In genomic region chr9:124263158-124263557, GRCh38 we compare ENCODE assay signal across 17 cellular contexts. TPM values are rescaled to one million over a fixed set of nuclear protein-coding genes. Genes with fewer than 3 reads are reported as not detected.
DNase-seq lines count a peak whose midpoint lies in the region; ATAC-seq and TF ChIP-seq lines count a peak whose summit lies in the region.
"Had no signal": no experiment of that assay in that cellular context is flagged by ENCODE, and none has a peak within 500 bp of the region (broad histone marks: within the 10 kb centered on the region; RNA-seq: fewer than 3 reads in every experiment).

No MANE protein-coding gene starts in this region.

- H4K91ac ChIP-seq in trophoblast cell (ENCODE audit: low read depth, low read length): no peak overlapping the region

- TF ChIP-seq CTCF in CD14-positive monocyte (IDR thresholded peaks at IDR 0.05) (no peak), OCI-LY7 (conservative IDR thresholded peaks at IDR 0.05; ENCODE audit: low read length) (no peak), esophagus squamous epithelium (IDR thresholded peaks at IDR 0.05) (no peak)

- no peak overlapping the region for H3K14ac ChIP-seq in trophoblast cell (ENCODE audit: low read length)

- intact Hi-C loops in CD14-positive monocyte (cut with micrococcal nuclease): no loop called here
- intact Hi-C loops in OCI-LY7 (cut with micrococcal nuclease; ENCODE audit: unreplicated experiment): no loop called here
- intact Hi-C loops in esophagus squamous epithelium (cut with DNase I): no loop called here

- H2BK12ac ChIP-seq in trophoblast cell (ENCODE audit: low read length): no peak overlapping the region

- no peaks in the 10 kb centered on the region for H3K9me3 Mint-ChIP-seq in CD14-positive monocyte
- H3K9me3 Mint-ChIP-seq: activated naive CD4-positive, alpha-beta T cell treated with anti-CD3 and anti-CD28 coated beads, Interleukin-2, amount 50 U/mL, for 24 hours had no signal

- H3K27me3 Mint-ChIP-seq in CD14-positive monocyte (ENCODE audit: low read depth in 3 of 3): peaks cover 0 to 2% (median 2%) of the 10 kb centered on the region in 3 donors

- POLR2A ChIA-PET in OCI-LY7 (lab: Charles Lee): no interaction called here
- POLR2A ChIA-PET in HEK293T (lab: Yijun Ruan, JAX): no interaction called here

- TF ChIP-seq POLR2A in esophagus squamous epithelium (IDR thresholded peaks at IDR 0.05): no peak

- H3K27me3 ChIP-seq in esophagus squamous epithelium: no peaks in the 10 kb centered on the region
- no peaks in the 10 kb centered on the region for H3K27me3 ChIP-seq in trophoblast cell (ENCODE audit: insufficient read depth, low read length)
- H3K27me3 ChIP-seq: ovary had no signal

- H3K27ac ChIP-seq in OCI-LY7 (ENCODE audit: low read depth, low read length, poor library complexity, severe bottlenecking) (no peak overlapping the region), esophagus squamous epithelium (peak overlapping the region in 3 of 4 donors; percentile 23 to 81 (median 52)), trophoblast cell (ENCODE audit: low read depth, low read length) (no peak overlapping the region)
- H3K27ac ChIP-seq: ovary, WERI-Rb-1 had no signal

- no peak overlapping the region for H2AFZ ChIP-seq in OCI-LY7 (ENCODE audit: low read length)
- no peak overlapping the region for H2AFZ ChIP-seq in trophoblast cell (ENCODE audit: insufficient read depth, low read length, poor library complexity)

- 81 to 94% methylated on average over 5 to 7 of the region's 11 CpGs for WGBS in esophagus squamous epithelium, 2 donors
- WGBS in trophoblast cell (ENCODE audit: extremely low coverage, insufficient coverage, insufficient read length): no CpG with 5 or more reads among the region's 11 CpGs

- H2BK120ac ChIP-seq in trophoblast cell (ENCODE audit: insufficient read depth, low read length, poor library complexity): no peak overlapping the region

- H3K4me2 ChIP-seq in OCI-LY7 (ENCODE audit: low read length): peak overlapping the region; percentile 72
- no peak overlapping the region for H3K4me2 ChIP-seq in trophoblast cell (ENCODE audit: low read length)

- H4K20me1 ChIP-seq in OCI-LY7 (ENCODE audit: insufficient read depth, low read length): peaks cover 8% of the 10 kb centered on the region; the same call in 1 of the 2 replicates

- H3K23ac ChIP-seq in trophoblast cell (ENCODE audit: low read length): no peak overlapping the region

- H3K9me3 ChIP-seq in OCI-LY7 (ENCODE audit: low read length) (no peaks in the 10 kb centered on the region), esophagus squamous epithelium (no peaks in the 10 kb centered on the region), trophoblast cell (ENCODE audit: insufficient read depth, low read depth, low read length) (no peaks in the 10 kb centered on the region)
- H3K9me3 ChIP-seq: ovary had no signal

- peaks cover 27 to 34% of the 10 kb centered on the region in 2 donors for H3K36me3 Mint-ChIP-seq in CD14-positive monocyte
- H3K36me3 Mint-ChIP-seq: activated naive CD4-positive, alpha-beta T cell treated with anti-CD3 and anti-CD28 coated beads, Interleukin-2, amount 50 U/mL, for 24 hours had no signal

- peaks cover 92% of the 10 kb centered on the region for H3K4me1 Mint-ChIP-seq in CD14-positive monocyte

- ATAC-seq in GM18873 (IDR thresholded peaks at IDR 0.05; ENCODE audit: low FRiP score, unreplicated experiment) (no peak), HG02763 (IDR thresholded peaks at IDR 0.05; ENCODE audit: unreplicated experiment) (no peak)

- H3K79me2 ChIP-seq in OCI-LY7 (ENCODE audit: insufficient read depth, low read depth, low read length): peaks cover 38% of the 10 kb centered on the region; the same call in 1 of the 2 replicates
- peaks cover 34% of the 10 kb centered on the region for H3K79me2 ChIP-seq in trophoblast cell (ENCODE audit: control insufficient read depth, insufficient read depth, low read length, poor library complexity)

- H3K27ac Mint-ChIP-seq in CD14-positive monocyte: peak overlapping the region in 5 of 7 donors; percentile 6 to 65 (median 36)
- H3K27ac Mint-ChIP-seq: activated naive CD4-positive, alpha-beta T cell treated with anti-CD3 and anti-CD28 coated beads, Interleukin-2, amount 50 U/mL, for 24 hours had no signal

- H3K4me3 Mint-ChIP-seq in CD14-positive monocyte: no peak overlapping the region
- H3K4me3 Mint-ChIP-seq: activated naive CD4-positive, alpha-beta T cell treated with anti-CD3 and anti-CD28 coated beads, Interleukin-2, amount 50 U/mL, for 24 hours had no signal

- no peak overlapping the region for H4K12ac ChIP-seq in trophoblast cell (ENCODE audit: low read depth, low read length)

- DNase-seq in CD14-positive monocyte (ENCODE audit: low spot score) (no peak), OCI-LY7 (ENCODE audit: low spot score) (no peak), esophagus squamous epithelium (lab: John Stamatoyannopoulos, UW) (no peak), trophoblast cell (no peak), NCI-H187 (lab: John Stamatoyannopoulos, UW) (no peak), HEK293T (ENCODE audit: extremely low spot score) (no peak)
- DNase-seq: AML-193, cerebellar nuclear complex, DND-41, GOT3, NCI-H2107, ovary, WERI-Rb-1 had no signal

- H3K4me3 ChIP-seq in OCI-LY7 (ENCODE audit: low read depth, low read length, poor library complexity, severe bottlenecking) (no peak overlapping the region), esophagus squamous epithelium (no peak overlapping the region), trophoblast cell (ENCODE audit: low read depth, low read length) (no peak overlapping the region)
- H3K4me3 ChIP-seq: lung, ovary had no signal

- H3K36me3 ChIP-seq in OCI-LY7 (ENCODE audit: insufficient read depth, low read length) (no peaks in the 10 kb centered on the region), esophagus squamous epithelium (peaks cover 0 to 7% (median 0%) of the 10 kb centered on the region in 3 donors), trophoblast cell (ENCODE audit: control insufficient read depth in 1 of 2, insufficient read depth in 2 of 2, low read length in 2 of 2) (peaks cover 9 to 12% of the 10 kb centered on the region in 2 experiments)
- H3K36me3 ChIP-seq: ovary, WERI-Rb-1 had no signal

- H2AK5ac ChIP-seq in trophoblast cell (ENCODE audit: low read length): no peak overlapping the region

- no peaks in the 10 kb centered on the region for H3K9me2 ChIP-seq in OCI-LY7 (ENCODE audit: insufficient read depth, low read length)

- no peak overlapping the region for H4K8ac ChIP-seq in trophoblast cell (ENCODE audit: low read depth, low read length)

- H3K4me1 ChIP-seq in OCI-LY7 (ENCODE audit: insufficient read depth, low read length, poor library complexity, severe bottlenecking): peaks cover 98% of the 10 kb centered on the region
- H3K4me1 ChIP-seq in esophagus squamous epithelium: peaks cover 49 to 100% (median 70%) of the 10 kb centered on the region in 3 donors
- peaks cover 42 to 52% of the 10 kb centered on the region in 2 experiments for H3K4me1 ChIP-seq in trophoblast cell (ENCODE audit: control insufficient read depth in 1 of 2, insufficient read depth in 2 of 2, low read length in 2 of 2)

- CTCF ChIA-PET in OCI-LY7 (lab: Charles Lee; ENCODE audit: unreplicated experiment): no interaction called here
- CTCF ChIA-PET in HEK293T (lab: Yijun Ruan, JAX): no interaction called here

- no peak overlapping the region for H2BK5ac ChIP-seq in trophoblast cell (ENCODE audit: low read depth, low read length, poor library complexity)

- H3K18ac ChIP-seq in trophoblast cell (ENCODE audit: low read length): peak overlapping the region; percentile 22

- BruUV-seq in OCI-LY7 (replicated peaks; lab: Mats Ljungman, UMichigan): no TSS peak

- peaks cover 17% of the 10 kb centered on the region for H3K79me1 ChIP-seq in trophoblast cell (ENCODE audit: low read length)

- H3K9ac ChIP-seq in trophoblast cell (ENCODE audit: low read length): no peak overlapping the region

- H3K4ac ChIP-seq in trophoblast cell (ENCODE audit: low read depth, low read length): peak overlapping the region; percentile 35

TF ChIP-seq in HEK293T, 16 proteins besides CTCF, POLR2A, EP300 and RAD21:
- TF ChIP-seq SUZ12 (IDR thresholded peaks at IDR 0.05) (no peak), HDGF (IDR thresholded peaks at IDR 0.05; ENCODE audit: borderline replicate concordance) (no peak), FOXA1 (IDR thresholded peaks at IDR 0.05) (no peak), CTBP1 (IDR thresholded peaks at IDR 0.05; ENCODE audit: borderline replicate concordance) (no peak), PKNOX1 (IDR thresholded peaks at IDR 0.05) (no peak), SP1 (IDR thresholded peaks at IDR 0.05) (no peak), NFRKB (IDR thresholded peaks at IDR 0.05) (no peak), L3MBTL2 (conservative IDR thresholded peaks at IDR 0.05) (no peak), ELF4 (IDR thresholded peaks at IDR 0.05) (no peak), ARNT (IDR thresholded peaks at IDR 0.05) (no peak), FOXM1 (IDR thresholded peaks at IDR 0.05; ENCODE audit: borderline replicate concordance) (no peak), FOXK2 (IDR thresholded peaks at IDR 0.05) (no peak), ZNF384 (IDR thresholded peaks at IDR 0.05) (no peak), BHLHE40 (IDR thresholded peaks at IDR 0.05; ENCODE audit: borderline replicate concordance) (no peak), LEF1 (IDR thresholded peaks at IDR 0.05; ENCODE audit: borderline replicate concordance) (no peak), TARDBP (IDR thresholded peaks at IDR 0.05) (no peak)

RNA-seq across cellular contexts. Expression of gene NEK6, which starts 5.4 kb away (rescaled TPM):
- 10 to 100 TPM; 26.1 to 35.8 TPM for polyA plus RNA-seq in CD14-positive monocyte
- total RNA-seq in OCI-LY7 (2014; rRNA removed; shearing (Covaris generic)): 4.4 and 5.6 TPM in 2 replicates
- total RNA-seq in OCI-LY7 (2022) (12.1 and 16.4 TPM in 2 replicates), esophagus squamous epithelium (10 to 100 TPM in 2 of 4 donors, 1 to 10 TPM in 2; 2.0 to 15.3 (median 7.3) TPM)
- 51.6 and 53.5 TPM in 2 replicates for polyA plus RNA-seq in trophoblast cell (2013)

Comparison
In these comparisons a context has a peak if more than half of its experiments do, and no peak if none do; other contexts are left out.
1. H3K27ac ChIP-seq: peak in esophagus squamous epithelium (3 of 4); none in OCI-LY7 (single experiment) and trophoblast cell (single experiment).